Comparison of ENCODE assay signal across 8 cellular contexts in genomic region chr14:100297320-100298300, GRCh38. TPM values are rescaled to one million over a fixed set of nuclear protein-coding genes. Genes with fewer than 3 reads are reported as not detected.
DNase-seq lines count a peak whose midpoint lies in the region; ATAC-seq, FAIRE-seq and TF ChIP-seq lines count a peak whose summit lies in the region.

No MANE protein-coding gene starts in this region.

- no peak for FAIRE-seq in kidney (lab: Jason Lieb, UNC)

- no peak for TF ChIP-seq CTCF in kidney (IDR thresholded peaks at IDR 0.05; ENCODE audit: borderline replicate concordance, extremely low read depth, insufficient read depth)

- H3K27ac ChIP-seq in kidney (ENCODE audit: low read depth in 2 of 2, low read length in 2 of 2) (peak overlapping the region; percentile 61 to 67), temporal lobe (ENCODE audit: low read depth, low read length) (peak overlapping the region; percentile 1)

- no peak overlapping the region for H3K4me3 ChIP-seq in kidney (ENCODE audit: low read length in 2 of 2)

- peaks cover 14 to 28% of the 10 kb centered on the region in 2 donors for H3K4me1 ChIP-seq in kidney (ENCODE audit: control insufficient read depth in 1 of 2, insufficient read depth in 1 of 2, low read depth in 1 of 2, low read length in 2 of 2)

- no peaks in the 10 kb centered on the region for H3K9me3 ChIP-seq in kidney (ENCODE audit: control insufficient read depth in 1 of 2, low read length in 2 of 2)

- peak overlapping the region in 1 of 2 donors; percentile 35 for H3K9ac ChIP-seq in kidney (ENCODE audit: low read length in 2 of 2)

- DNase-seq in 8988T (peak; percentile 14), GM19240 (ENCODE audit: insufficient read length, low spot score) (peak; percentile 89), anterior cingulate cortex (lab: John Stamatoyannopoulos, UW) (peak in 50 of 58 donors; percentile 25 to 89 (median 69)), kidney (peak; percentile 85)
- DNase-seq in stimulated activated CD4-positive, alpha-beta T cell treated with anti-CD3 and anti-CD28 coated beads, Interleukin-4, amount 100 ng/mL, for 1 hour = no peak
- DNase-seq in stimulated activated CD4-positive, alpha-beta T cell treated with anti-CD3 and anti-CD28 coated beads, Interleukin-15, amount 100 ng/mL, for 24 hours = no peak

- peaks cover 0 to 2% of the 10 kb centered on the region in 2 donors for H3K36me3 ChIP-seq in kidney (ENCODE audit: control insufficient read depth in 1 of 2, insufficient read depth in 2 of 2, low read length in 2 of 2)

- intact Hi-C loops in kidney (cut with DNase I) = no loop called here

- ATAC-seq in HG03175 (IDR thresholded peaks at IDR 0.05; ENCODE audit: unreplicated experiment) = peak; percentile 89

RNA-seq across cellular contexts. Expression of gene SLC25A29, which starts 8.6 kb away (rescaled TPM):
- total RNA-seq in kidney = 152 TPM
- polyA plus RNA-seq in kidney (ENCODE audit: insufficient read depth, low read depth, low replicate concordance) = 88.5 TPM
- 42.8 TPM for total RNA-seq in temporal lobe

RNA-seq across cellular contexts. Expression of gene SLC25A47, which starts 25.5 kb away (rescaled TPM):
- total RNA-seq in kidney (not detected), temporal lobe (not detected)
- 1.0 TPM for polyA plus RNA-seq in kidney (ENCODE audit: insufficient read depth, low read depth, low replicate concordance)

RNA-seq across cellular contexts. Expression of gene YY1, which starts 58.7 kb away (rescaled TPM):
- total RNA-seq in kidney = 60.4 TPM
- 34.2 TPM for polyA plus RNA-seq in kidney (ENCODE audit: insufficient read depth, low read depth, low replicate concordance)
- total RNA-seq in temporal lobe = 39.1 TPM

Comparison
In these comparisons a context has a peak if more than half of its experiments do, and no peak if none do; other contexts are left out.
1. DNase-seq: peak in 8988T (single experiment), GM19240 (single experiment), anterior cingulate cortex (50 of 58) and kidney (single experiment); none in stimulated activated CD4-positive, alpha-beta T cell treated with anti-CD3 and anti-CD28 coated beads, Interleukin-4, amount 100 ng/mL, for 1 hour (single experiment) and stimulated activated CD4-positive, alpha-beta T cell treated with anti-CD3 and anti-CD28 coated beads, Interleukin-15, amount 100 ng/mL, for 24 hours (single experiment).